In the genomic region with DNA sequence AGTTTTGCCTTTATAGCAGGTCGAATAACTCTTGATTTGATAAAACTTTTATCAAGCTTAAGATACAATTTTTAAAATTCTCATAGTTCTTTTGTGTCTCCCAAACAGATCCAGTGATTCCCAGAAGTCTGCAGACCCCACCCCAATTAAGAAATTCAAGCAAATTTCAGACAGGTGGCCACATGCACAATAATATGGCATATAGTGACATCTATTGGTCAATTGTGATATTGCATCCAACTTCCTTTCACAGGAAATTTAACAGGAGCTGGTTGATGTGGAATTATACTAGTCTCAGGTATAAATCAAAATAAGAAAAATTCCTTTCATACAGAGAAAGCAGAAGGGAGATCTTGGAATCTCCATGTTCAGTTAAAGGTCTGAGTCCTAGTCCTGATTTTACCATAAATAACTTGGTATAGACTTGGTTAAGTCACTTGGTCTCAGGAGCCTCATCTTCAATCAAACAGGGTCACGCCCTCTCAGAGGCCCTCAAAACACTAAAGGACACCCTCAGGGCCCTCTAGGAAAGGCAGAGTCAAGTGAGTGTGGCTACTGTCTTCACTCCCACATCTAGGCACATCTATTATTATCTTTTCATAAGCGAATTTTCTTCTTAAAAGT, we compare ENCODE assay signal across 8 cellular contexts. TPM values are rescaled to one million over a fixed set of nuclear protein-coding genes. Genes with fewer than 3 reads are reported as not detected.
DNase-seq lines count a peak whose midpoint lies in the region; ATAC-seq and TF ChIP-seq lines count a peak whose summit lies in the region.

No MANE protein-coding gene starts in this region.

- in situ Hi-C loops in gastrocnemius medialis (cut with MboI; ENCODE audit: low sequenced_read_pairs in 4 of 4): loop anchor here (5.0 to 25.0 kb wide), 4 partner anchors 63 to 220 kb away; a partner anchor contains a TSS

- peak; percentile 39; the same call in 1 of the 2 replicates for ATAC-seq in HCT116
- ATAC-seq in gastrocnemius medialis: no peak
- no peak for ATAC-seq in HG02759 (IDR thresholded peaks at IDR 0.05; ENCODE audit: unreplicated experiment)
- ATAC-seq in GM21576 (IDR thresholded peaks at IDR 0.05; ENCODE audit: unreplicated experiment): no peak

- no peaks in the 10 kb centered on the region for H3K4me1 ChIP-seq in HCT116 (ENCODE audit: control insufficient read depth in 1 of 2, insufficient read depth in 2 of 2, low read length in 2 of 2)
- no peaks in the 10 kb centered on the region for H3K4me1 ChIP-seq in gastrocnemius medialis

- peak overlapping the region; percentile 75 for H2AFZ ChIP-seq in HCT116 (ENCODE audit: low read depth, low read length, poor library complexity, severe bottlenecking)

- no peak overlapping the region for H3K4me3 ChIP-seq in HCT116 (replicated peaks in 1 of 2; ENCODE audit: low read depth in 1 of 2, low read length in 2 of 2)
- H3K4me3 ChIP-seq in fibroblast of the aortic adventitia (ENCODE audit: low read depth, low read length): no peak overlapping the region
- no peak overlapping the region for H3K4me3 ChIP-seq in gastrocnemius medialis
- no peak overlapping the region for H3K4me3 ChIP-seq in MG63

- H3K36me3 ChIP-seq in HCT116 (ENCODE audit: control insufficient read depth in 1 of 2, insufficient read depth in 2 of 2, low read length in 2 of 2): no peaks in the 10 kb centered on the region
- no peaks in the 10 kb centered on the region for H3K36me3 ChIP-seq in gastrocnemius medialis
- H3K36me3 ChIP-seq in MG63: no peaks in the 10 kb centered on the region

- RAD21 ChIA-PET in HCT116 (lab: Charles Lee; ENCODE audit: low non-redundant PET in 1 of 2, low total read pairs in 2 of 2, uncharacterized antibody in 2 of 2, unreplicated experiment in 2 of 2): interaction anchor here (0.6 to 2.3 kb wide), 12 partner anchors 62 to 209 kb away, joined by 3 to 32 read pairs (median 5); a partner anchor contains a TSS

- TF ChIP-seq CTCF in CD14-positive monocyte (IDR thresholded peaks at IDR 0.05): peak; percentile 96
- peak; percentile 56 to 89 (median 85) for TF ChIP-seq CTCF in HCT116 (IDR thresholded peaks at IDR 0.05 in 2 of 3, conservative IDR thresholded peaks at IDR 0.05 in 1 of 3; ENCODE audit: borderline replicate concordance in 1 of 3, insufficient read depth in 1 of 3, low read depth in 2 of 3, low read length in 2 of 3)
- TF ChIP-seq CTCF in fibroblast of the aortic adventitia (IDR thresholded peaks at IDR 0.05; ENCODE audit: insufficient read depth, low read length): peak; percentile 69
- peak; percentile 50 to 77 (median 63) for TF ChIP-seq CTCF in gastrocnemius medialis (IDR thresholded peaks at IDR 0.05 in 4 of 5, conservative IDR thresholded peaks at IDR 0.05 in 1 of 5)

- H3K4me1 Mint-ChIP-seq in CD14-positive monocyte: peaks cover 9% of the 10 kb centered on the region

- H3K9ac ChIP-seq in HCT116 (ENCODE audit: low read length): no peak overlapping the region

- no peaks in the 10 kb centered on the region for H3K36me3 Mint-ChIP-seq in CD14-positive monocyte

- DNase-seq in CD14-positive monocyte (ENCODE audit: low spot score): no peak
- peak; percentile 31 for DNase-seq in HCT116 (ENCODE audit: low read depth, low spot score)
- peak; percentile 64 for DNase-seq in RPMI8226
- DNase-seq in fibroblast of the aortic adventitia (ENCODE audit: low read depth): peak; percentile 54
- DNase-seq in gastrocnemius medialis: no peak
- DNase-seq in MG63: no peak

- H3K27me3 ChIP-seq in HCT116 (ENCODE audit: insufficient read depth, low read length): no peaks in the 10 kb centered on the region
- no peaks in the 10 kb centered on the region for H3K27me3 ChIP-seq in gastrocnemius medialis
- H3K27me3 ChIP-seq in MG63: peaks cover 3% of the 10 kb centered on the region

- TF ChIP-seq POLR2A in HCT116 (IDR thresholded peaks at IDR 0.05; ENCODE audit: borderline replicate concordance, extremely low read depth, insufficient read depth, insufficient read length) (no peak), gastrocnemius medialis (IDR thresholded peaks at IDR 0.05) (no peak)

- H3K79me2 ChIP-seq in HCT116 (ENCODE audit: insufficient read depth, low read length): no peaks in the 10 kb centered on the region

- H3K9me2 ChIP-seq in HCT116 (ENCODE audit: insufficient read depth): no peaks in the 10 kb centered on the region

- H3K4me3 Mint-ChIP-seq in CD14-positive monocyte: no peak overlapping the region

- peak; percentile 83 for TF ChIP-seq RAD21 in HCT116 (IDR thresholded peaks at IDR 0.05; ENCODE audit: low read depth)

- no peak overlapping the region for H3K4me2 ChIP-seq in HCT116 (ENCODE audit: low read length)

- H3K27ac ChIP-seq in HCT116 (ENCODE audit: low read depth, low read length) (no peak overlapping the region), gastrocnemius medialis (no peak overlapping the region)

- H3K9me3 ChIP-seq in HCT116 (ENCODE audit: control insufficient read depth in 1 of 2, insufficient read depth in 1 of 2, low read depth in 1 of 2, low read length in 2 of 2) (no peaks in the 10 kb centered on the region), gastrocnemius medialis (no peaks in the 10 kb centered on the region), MG63 (no peaks in the 10 kb centered on the region)

- H3K27me3 Mint-ChIP-seq in CD14-positive monocyte (ENCODE audit: low read depth in 3 of 3): peaks cover 0 to 3% (median 1%) of the 10 kb centered on the region in 3 donors

- POLR2A ChIA-PET in HCT116 (lab: Charles Lee): interaction anchor here (0.7 to 1.5 kb wide), 3 partner anchors 9 to 115 kb away, joined by 3 to 6 read pairs (median 3); no protein-coding TSS in a partner anchor

- no peaks in the 10 kb centered on the region for H3K9me3 Mint-ChIP-seq in CD14-positive monocyte

- H4K20me1 ChIP-seq in HCT116 (ENCODE audit: insufficient read depth): no peaks in the 10 kb centered on the region

- no TSS peak for BruUV-seq in HCT116 (replicated peaks; lab: Mats Ljungman, UMichigan)

- H3K27ac Mint-ChIP-seq in CD14-positive monocyte: no peak overlapping the region

- CTCF ChIA-PET in HCT116 (lab: Charles Lee): interaction anchor here (0.6 to 6.5 kb wide), 59 partner anchors 9 to 876 kb away, joined by 3 to 249 read pairs (median 5); a partner anchor contains a TSS

- intact Hi-C loops in CD14-positive monocyte (cut with micrococcal nuclease): loop anchor here (2.0 to 10.0 kb wide), 3 partner anchors 71 to 223 kb away; a partner anchor contains a TSS
- intact Hi-C loops in HCT116 (cut with micrococcal nuclease): loop anchor here (1.0 to 10.0 kb wide), 6 partner anchors 116 to 873 kb away; a partner anchor contains a TSS
- intact Hi-C loops in gastrocnemius medialis (cut with DNase I; ENCODE audit: low total_unique reads): loop anchor here (1.0 to 5.0 kb wide), 2 partner anchors 71 to 210 kb away; no protein-coding TSS in a partner anchor

TF ChIP-seq in HCT116, 20 proteins besides CTCF, POLR2A, EP300 and RAD21:
- TF ChIP-seq, protein P1, sequence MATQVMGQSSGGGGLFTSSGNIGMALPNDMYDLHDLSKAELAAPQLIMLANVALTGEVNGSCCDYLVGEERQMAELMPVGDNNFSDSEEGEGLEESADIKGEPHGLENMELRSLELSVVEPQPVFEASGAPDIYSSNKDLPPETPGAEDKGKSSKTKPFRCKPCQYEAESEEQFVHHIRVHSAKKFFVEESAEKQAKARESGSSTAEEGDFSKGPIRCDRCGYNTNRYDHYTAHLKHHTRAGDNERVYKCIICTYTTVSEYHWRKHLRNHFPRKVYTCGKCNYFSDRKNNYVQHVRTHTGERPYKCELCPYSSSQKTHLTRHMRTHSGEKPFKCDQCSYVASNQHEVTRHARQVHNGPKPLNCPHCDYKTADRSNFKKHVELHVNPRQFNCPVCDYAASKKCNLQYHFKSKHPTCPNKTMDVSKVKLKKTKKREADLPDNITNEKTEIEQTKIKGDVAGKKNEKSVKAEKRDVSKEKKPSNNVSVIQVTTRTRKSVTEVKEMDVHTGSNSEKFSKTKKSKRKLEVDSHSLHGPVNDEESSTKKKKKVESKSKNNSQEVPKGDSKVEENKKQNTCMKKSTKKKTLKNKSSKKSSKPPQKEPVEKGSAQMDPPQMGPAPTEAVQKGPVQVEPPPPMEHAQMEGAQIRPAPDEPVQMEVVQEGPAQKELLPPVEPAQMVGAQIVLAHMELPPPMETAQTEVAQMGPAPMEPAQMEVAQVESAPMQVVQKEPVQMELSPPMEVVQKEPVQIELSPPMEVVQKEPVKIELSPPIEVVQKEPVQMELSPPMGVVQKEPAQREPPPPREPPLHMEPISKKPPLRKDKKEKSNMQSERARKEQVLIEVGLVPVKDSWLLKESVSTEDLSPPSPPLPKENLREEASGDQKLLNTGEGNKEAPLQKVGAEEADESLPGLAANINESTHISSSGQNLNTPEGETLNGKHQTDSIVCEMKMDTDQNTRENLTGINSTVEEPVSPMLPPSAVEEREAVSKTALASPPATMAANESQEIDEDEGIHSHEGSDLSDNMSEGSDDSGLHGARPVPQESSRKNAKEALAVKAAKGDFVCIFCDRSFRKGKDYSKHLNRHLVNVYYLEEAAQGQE (IDR thresholded peaks at IDR 0.05; ENCODE audit: low read depth): no peak
- TF ChIP-seq CEBPB (IDR thresholded peaks at IDR 0.05; ENCODE audit: low read depth): no peak
- TF ChIP-seq SIN3A (IDR thresholded peaks at IDR 0.05; ENCODE audit: low read depth): no peak

RNA-seq across cellular contexts. Expression of a gene that starts 24.1 kb away (rescaled TPM):
- polyA plus RNA-seq in CD14-positive monocyte: 1 to 10 TPM; 3.7 to 4.2 TPM
- total RNA-seq in HCT116 (2021; ENCODE audit: unreplicated experiment) (4.1 TPM), fibroblast of the aortic adventitia (ENCODE audit: low replicate concordance) (3.3 and 7.7 TPM in 2 replicates), gastrocnemius medialis (under 1 TPM; 0.55 to 0.75 (median 0.72) TPM)
- polyA plus RNA-seq in HCT116 (2012): 0.80 and 1.6 TPM in 2 replicates
- 4.1 and 4.6 TPM in 2 replicates for total RNA-seq in MG63 (2014; rRNA removed; shearing (Covaris generic); ENCODE audit: low replicate concordance)

RNA-seq across cellular contexts. Expression of a gene that starts 53.7 kb away (rescaled TPM):
- not detected for polyA plus RNA-seq in CD14-positive monocyte
- total RNA-seq in HCT116 (2021; ENCODE audit: unreplicated experiment) (not detected), fibroblast of the aortic adventitia (ENCODE audit: low replicate concordance) (not detected in 2 replicates), gastrocnemius medialis (not detected)
- not detected in 2 replicates for polyA plus RNA-seq in HCT116 (2012)
- total RNA-seq in MG63 (2014; rRNA removed; shearing (Covaris generic); ENCODE audit: low replicate concordance): not detected in 2 replicates

Comparison
In these comparisons a context has a peak if more than half of its experiments do, and no peak if none do; other contexts are left out.
1. DNase-seq: peak in HCT116 (single experiment), RPMI8226 (single experiment) and fibroblast of the aortic adventitia (single experiment); none in CD14-positive monocyte (single experiment), gastrocnemius medialis (0 of 2) and MG63 (single experiment).
2. Peak in every context shown above with its lines, with median percentiles within 50 percentile points of each other: CTCF ChIP-seq.